21 cellular contexts compared by ENCODE assay signal in the genomic region with DNA sequence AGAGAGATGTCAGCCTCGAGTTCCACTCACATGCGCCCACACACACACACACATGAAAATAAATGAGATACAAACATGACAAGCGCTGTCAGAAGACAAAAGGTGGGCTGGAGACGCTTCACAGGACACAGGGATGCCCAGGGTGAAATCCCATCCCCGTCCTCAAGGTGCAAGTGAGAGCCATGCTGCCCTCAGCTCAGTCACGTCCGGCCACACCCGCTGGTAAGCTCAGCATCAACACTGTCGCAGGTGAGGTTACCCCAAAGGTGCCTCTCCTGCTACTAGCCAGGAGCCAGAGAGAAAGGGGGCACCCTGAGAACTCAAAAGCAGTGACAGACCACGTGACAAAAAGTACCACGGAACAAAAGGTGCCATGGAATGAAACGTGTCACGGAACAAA. TPM values are rescaled to one million over a fixed set of nuclear protein-coding genes. Genes with fewer than 3 reads are reported as not detected.
DNase-seq lines count a peak whose midpoint lies in the region; ATAC-seq and TF ChIP-seq lines count a peak whose summit lies in the region.
"Had no signal": no experiment of that assay in that cellular context is flagged by ENCODE, and none has a peak within 500 bp of the region (broad histone marks: within the 10 kb centered on the region; RNA-seq: fewer than 3 reads in every experiment).

No MANE protein-coding gene starts in this region.

- no peak overlapping the region for H3K27ac Mint-ChIP-seq in endothelial cell (ENCODE audit: unreplicated experiment)
- H3K27ac Mint-ChIP-seq: CD8-positive, alpha-beta memory T cell; HFFc6 had no signal

- no peaks in the 10 kb centered on the region for H3K9me3 Mint-ChIP-seq in endothelial cell (ENCODE audit: unreplicated experiment)
- H3K9me3 Mint-ChIP-seq: CD8-positive, alpha-beta memory T cell; HFFc6 had no signal

- H2AFZ ChIP-seq in neuronal stem cell (ENCODE audit: low read length) = no peak overlapping the region

- H4K91ac ChIP-seq in neuronal stem cell (ENCODE audit: low read depth, low read length, poor library complexity) = no peak overlapping the region

- H2BK15ac ChIP-seq in neuronal stem cell (ENCODE audit: low read length) = no peak overlapping the region

- H3K9me3 ChIP-seq in neuronal stem cell (replicated peaks in 1 of 2; ENCODE audit: control insufficient read depth in 2 of 2, insufficient read depth in 1 of 2, low read depth in 1 of 2, low read length in 2 of 2) = no peaks in the 10 kb centered on the region
- H3K9me3 ChIP-seq: BE2C had no signal

- peak overlapping the region; percentile 8 for H3K18ac ChIP-seq in neuronal stem cell (ENCODE audit: low read length)

- peak overlapping the region in 1 of 2 donors; percentile 18 for H3K4me3 ChIP-seq in neuronal stem cell (ENCODE audit: low read length in 2 of 2)
- H3K4me3 ChIP-seq: GM12878 had no signal

- no peak overlapping the region for H3K4me2 ChIP-seq in neuronal stem cell (ENCODE audit: insufficient read depth, low read length, poor library complexity, severe bottlenecking)

- no peak overlapping the region for H3K23ac ChIP-seq in neuronal stem cell (ENCODE audit: low read depth, low read length, poor library complexity)

- no peak overlapping the region for H2BK120ac ChIP-seq in neuronal stem cell (ENCODE audit: low read depth, low read length)

- H4K8ac ChIP-seq in neuronal stem cell (ENCODE audit: low read depth, low read length) = no peak overlapping the region

- no peak for TF ChIP-seq CTCF in endothelial cell (IDR thresholded peaks at IDR 0.05; ENCODE audit: unreplicated experiment)

- H2BK5ac ChIP-seq in neuronal stem cell (ENCODE audit: low read length) = no peak overlapping the region

- H3K4ac ChIP-seq in neuronal stem cell (ENCODE audit: low read length) = no peak overlapping the region

- H2AK5ac ChIP-seq in neuronal stem cell (ENCODE audit: low read depth, low read length) = no peak overlapping the region

- peak; percentile 62 for DNase-seq in activated effector memory CD4-positive, alpha-beta T cell treated with anti-CD3 and anti-CD28 coated beads, Interleukin-2, amount 50 U/mL, for 16 hours
- DNase-seq in activated effector memory CD4-positive, alpha-beta T cell treated with Interleukin-2 at 50 U/mL for 16 hours = no peak
- no peak for DNase-seq in endothelial cell (ENCODE audit: low spot score)
- DNase-seq in neuronal stem cell (ENCODE audit: low spot score) = no peak
- DNase-seq in NCI-H128 (lab: John Stamatoyannopoulos, UW; ENCODE audit: unreplicated experiment) = no peak
- DNase-seq: ACHN; BE2C; C1 segment of cervical spinal cord; CD4-positive, CD25-positive, alpha-beta regulatory T cell; CD8-positive, alpha-beta memory T cell; COR-L47; DMS 273 treated with DMSO at 0.1 percent for 48 hours; DMS53; DND-41; EL; GOT3; H7; HFFc6 had no signal

- H3K9ac ChIP-seq in neuronal stem cell (ENCODE audit: low read depth, low read length, poor library complexity) = no peak overlapping the region

- no peaks in the 10 kb centered on the region for H3K4me1 ChIP-seq in neuronal stem cell (ENCODE audit: control insufficient read depth in 2 of 2, insufficient read depth in 1 of 2, low read depth in 1 of 2, low read length in 2 of 2)
- H3K4me1 ChIP-seq: BE2C had no signal

- peak overlapping the region; percentile 44 for H3K4me3 Mint-ChIP-seq in endothelial cell (ENCODE audit: unreplicated experiment)
- H3K4me3 Mint-ChIP-seq: CD8-positive, alpha-beta memory T cell; HFFc6 had no signal

- WGBS in neuronal stem cell (ENCODE audit: extremely low coverage in 2 of 2, insufficient read length in 2 of 2, insufficient replicate concordance in 1 of 2), 2 donors = no CpG with 5 or more reads among the region's 13 CpGs

- H3K27me3 Mint-ChIP-seq in endothelial cell (ENCODE audit: unreplicated experiment) = no peaks in the 10 kb centered on the region
- H3K27me3 Mint-ChIP-seq: CD4-positive, CD25-positive, alpha-beta regulatory T cell; CD8-positive, alpha-beta memory T cell had no signal

- H3K27ac ChIP-seq in neuronal stem cell (replicated peaks; ENCODE audit: low read length) = no peak overlapping the region

- peaks cover 27 to 96% of the 10 kb centered on the region in 2 donors for H3K36me3 ChIP-seq in neuronal stem cell (replicated peaks in 1 of 2; ENCODE audit: control insufficient read depth in 2 of 2, insufficient read depth in 2 of 2, low read length in 2 of 2)

- H3K4me1 Mint-ChIP-seq in endothelial cell (ENCODE audit: unreplicated experiment) = no peaks in the 10 kb centered on the region

- no peak for ATAC-seq in HG03432 (IDR thresholded peaks at IDR 0.05; ENCODE audit: unreplicated experiment)
- ATAC-seq: GM12878, HCT116 had no signal

- no peak overlapping the region for H3K14ac ChIP-seq in neuronal stem cell (ENCODE audit: low read length)

- H2BK12ac ChIP-seq in neuronal stem cell (ENCODE audit: low read length) = no peak overlapping the region

- peaks cover 43% of the 10 kb centered on the region for H3K36me3 Mint-ChIP-seq in endothelial cell (ENCODE audit: low read depth, unreplicated experiment)

- H3K27me3 ChIP-seq in neuronal stem cell (ENCODE audit: control insufficient read depth in 3 of 3, insufficient read depth in 3 of 3, low read depth in 1 of 3, low read length in 3 of 3) = no peaks in the 10 kb centered on the region
- H3K27me3 ChIP-seq: BE2C had no signal

- no peaks in the 10 kb centered on the region for H3K79me1 ChIP-seq in neuronal stem cell (ENCODE audit: low read depth, low read length)

RNA-seq across cellular contexts. Expression of a gene that starts 22.2 kb away (rescaled TPM):
- total RNA-seq in endothelial cell (ENCODE audit: unreplicated experiment) = 60.3 TPM
- polyA plus RNA-seq in neuronal stem cell (2013, experiment 1 of 2) = 26.3 TPM
- 24.0 TPM for polyA plus RNA-seq in neuronal stem cell (2013, experiment 2 of 2)
